8 cellular contexts compared by ENCODE assay signal in genomic region chr11:76235233-76236091, GRCh38. TPM values are rescaled to one million over a fixed set of nuclear protein-coding genes. Genes with fewer than 3 reads are reported as not detected.
DNase-seq lines count a peak whose midpoint lies in the region; ATAC-seq lines count a peak whose summit lies in the region.

No MANE protein-coding gene starts in this region.

- peak overlapping the region; percentile 98 for H3K27ac Mint-ChIP-seq in activated T-helper 17 cell treated with anti-CD3 and anti-CD28 coated beads, Interleukin-2, amount 50 U/mL, for 72 hours
- H3K27ac Mint-ChIP-seq in naive thymus-derived CD8-positive, alpha-beta T cell: peak overlapping the region; percentile 91 to 100 (median 94)
- H3K27ac Mint-ChIP-seq in stimulated activated memory B cell treated with anti-CD40 and anti-IgM and Interleukin-4, amounts not matched to agents 10 μg/mL and 1 μg/mL and 100 μg/mL, for 72 hours: peak overlapping the region; percentile 93

- no peaks in the 10 kb centered on the region for H3K9me3 Mint-ChIP-seq in activated T-helper 17 cell treated with anti-CD3 and anti-CD28 coated beads, Interleukin-2, amount 50 U/mL, for 72 hours
- H3K9me3 Mint-ChIP-seq in naive thymus-derived CD8-positive, alpha-beta T cell: peaks cover 0 to 10% (median 0%) of the 10 kb centered on the region in 9 donors
- H3K9me3 Mint-ChIP-seq in stimulated activated memory B cell treated with anti-CD40 and anti-IgM and Interleukin-4, amounts not matched to agents 10 μg/mL and 1 μg/mL and 100 μg/mL, for 72 hours: no peaks in the 10 kb centered on the region

- H3K4me3 Mint-ChIP-seq in activated T-helper 17 cell treated with anti-CD3 and anti-CD28 coated beads, Interleukin-2, amount 50 U/mL, for 72 hours: peak overlapping the region; percentile 75
- peak overlapping the region; percentile 89 to 98 (median 94) for H3K4me3 Mint-ChIP-seq in naive thymus-derived CD8-positive, alpha-beta T cell
- H3K4me3 Mint-ChIP-seq in stimulated activated memory B cell treated with anti-CD40 and anti-IgM and Interleukin-4, amounts not matched to agents 10 μg/mL and 1 μg/mL and 100 μg/mL, for 72 hours: peak overlapping the region; percentile 97

- H3K4me1 Mint-ChIP-seq in activated T-helper 17 cell treated with anti-CD3 and anti-CD28 coated beads, Interleukin-2, amount 50 U/mL, for 72 hours: peaks cover 30% of the 10 kb centered on the region
- H3K4me1 Mint-ChIP-seq in naive thymus-derived CD8-positive, alpha-beta T cell: peaks cover 30 to 59% (median 53%) of the 10 kb centered on the region in 4 donors
- peaks cover 41% of the 10 kb centered on the region for H3K4me1 Mint-ChIP-seq in stimulated activated memory B cell treated with anti-CD40 and anti-IgM and Interleukin-4, amounts not matched to agents 10 μg/mL and 1 μg/mL and 100 μg/mL, for 72 hours

- POLR2A ChIA-PET in naive thymus-derived CD8-positive, alpha-beta T cell (lab: Charles Lee): interaction anchor here (0.7 to 2.7 kb wide), 7 partner anchors 9 to 53 kb away, joined by 3 to 22 read pairs (median 3); no protein-coding TSS in a partner anchor

- H3K36me3 ChIP-seq in KOPT-K1 (ENCODE audit: insufficient read depth, low read length): no peaks in the 10 kb centered on the region

- DNase-seq in Daoy (ENCODE audit: low read depth) (peak; percentile 90), RPMI7951 (ENCODE audit: low read depth) (peak; percentile 87), fibroblast of peridontal ligament (ENCODE audit: extremely low read depth) (peak; percentile 94)
- DNase-seq in naive thymus-derived CD8-positive, alpha-beta T cell: peak; percentile 77 to 97 (median 91)

- H3K9me3 ChIP-seq in KOPT-K1 (ENCODE audit: insufficient read depth, low read length, poor library complexity, severe bottlenecking): no peaks in the 10 kb centered on the region

- ATAC-seq in GM21825 (IDR thresholded peaks at IDR 0.05; ENCODE audit: unreplicated experiment): peak; percentile 62
- peak; percentile 82 for ATAC-seq in activated T-helper 17 cell treated with anti-CD3 and anti-CD28 coated beads, Interleukin-2, amount 50 U/mL, for 72 hours (replicated peaks)
- ATAC-seq in naive thymus-derived CD8-positive, alpha-beta T cell: peak; percentile 85 to 88
- peak; percentile 87 for ATAC-seq in stimulated activated memory B cell treated with anti-CD40 and anti-IgM and Interleukin-4, amounts not matched to agents 10 μg/mL and 1 μg/mL and 100 μg/mL, for 72 hours

- H3K27me3 Mint-ChIP-seq in activated T-helper 17 cell treated with anti-CD3 and anti-CD28 coated beads, Interleukin-2, amount 50 U/mL, for 72 hours: no peaks in the 10 kb centered on the region
- H3K27me3 Mint-ChIP-seq in naive thymus-derived CD8-positive, alpha-beta T cell: peaks cover 0 to 10% (median 0%) of the 10 kb centered on the region in 5 donors
- peaks cover 11% of the 10 kb centered on the region for H3K27me3 Mint-ChIP-seq in stimulated activated memory B cell treated with anti-CD40 and anti-IgM and Interleukin-4, amounts not matched to agents 10 μg/mL and 1 μg/mL and 100 μg/mL, for 72 hours

- H3K27ac ChIP-seq in KOPT-K1 (ENCODE audit: low read depth, low read length, poor library complexity, severe bottlenecking): peak overlapping the region; percentile 60

- peaks cover 15% of the 10 kb centered on the region for H3K36me3 Mint-ChIP-seq in activated T-helper 17 cell treated with anti-CD3 and anti-CD28 coated beads, Interleukin-2, amount 50 U/mL, for 72 hours (ENCODE audit: low read depth)
- peaks cover 0 to 5% (median 3%) of the 10 kb centered on the region in 3 donors for H3K36me3 Mint-ChIP-seq in naive thymus-derived CD8-positive, alpha-beta T cell
- no peaks in the 10 kb centered on the region for H3K36me3 Mint-ChIP-seq in stimulated activated memory B cell treated with anti-CD40 and anti-IgM and Interleukin-4, amounts not matched to agents 10 μg/mL and 1 μg/mL and 100 μg/mL, for 72 hours

RNA-seq across cellular contexts. Expression of gene WNT11, which starts 29.2 kb away (rescaled TPM):
- total RNA-seq in Daoy (2014; rRNA removed; shearing (Covaris generic)): 1.4 and 4.6 TPM in 2 replicates
- 17.4 and 28.7 TPM in 2 replicates for total RNA-seq in RPMI7951 (2014; rRNA removed; shearing (Covaris generic))
- total RNA-seq in activated T-helper 17 cell treated with anti-CD3 and anti-CD28 coated beads, Interleukin-2, amount 50 U/mL, for 72 hours: not detected
- total RNA-seq in naive thymus-derived CD8-positive, alpha-beta T cell: under 1 TPM in 1 of 2 experiments, not detected in 1; 0.81 TPM
- under 1 TPM in 2 of 3 donors, not detected in 1; 0.09 to 0.24 TPM for polyA plus RNA-seq in naive thymus-derived CD8-positive, alpha-beta T cell

Comparison
In these comparisons a context has a peak if more than half of its experiments do, and no peak if none do; other contexts are left out.
1. Peak in every context shown above with its lines: DNase-seq, ATAC-seq and H3K27ac ChIP-seq.